Comparison of ENCODE assay signal across 33 cellular contexts in the genomic region with DNA sequence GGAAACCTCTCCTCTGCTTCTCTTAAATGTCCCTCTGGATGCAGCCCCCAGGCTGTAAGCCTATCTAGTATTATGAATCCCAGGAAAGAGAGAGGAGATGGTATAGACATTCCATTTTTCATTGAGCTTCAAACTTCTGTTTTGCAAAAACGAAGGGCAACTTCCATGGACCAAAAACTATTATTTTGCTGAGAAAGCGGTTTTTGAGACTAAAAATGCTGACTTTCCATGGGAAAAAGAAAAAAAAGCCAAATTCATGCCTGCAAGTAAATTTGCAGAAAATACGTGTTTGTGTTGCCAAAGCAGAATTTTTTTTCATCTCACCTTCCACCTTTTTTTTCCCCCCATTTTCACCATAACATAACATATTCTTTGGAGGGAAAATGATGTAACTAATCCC.
"Had no signal": no experiment of that assay in that cellular context is flagged by ENCODE, and none has a peak within 500 bp of the region (broad histone marks: within the 10 kb centered on the region; RNA-seq: fewer than 3 reads in every experiment).

No MANE protein-coding gene starts in this region.

- DNase-seq: activated B cell treated with CpG ODN at 0.5 μM for 24 hours; activated CD4-positive, alpha-beta memory T cell treated with anti-CD3 and anti-CD28 coated beads for 36 hours; activated CD4-positive, alpha-beta T cell treated with anti-CD3 and anti-CD28 coated beads for 4 hours; activated CD4-positive, alpha-beta T cell treated with anti-CD3 and anti-CD28 coated beads, Interleukin-2, amount 10 ng/mL, durations not matched to agents 24 days and 14 days; activated CD4-positive, alpha-beta T cell treated with anti-CD3 and anti-CD28 coated beads, Interleukin-2, amount 50 U/mL, for 1 hour; activated CD4-positive, alpha-beta T cell treated with anti-CD3 and anti-CD28 coated beads, Interleukin-2, amount 50 U/mL, for 4 hours; activated CD4-positive, CD25-positive, alpha-beta regulatory T cell treated with anti-CD3 and anti-CD28 coated beads, Interleukin-2, amount 50 U/mL, for 72 hours; activated CD8-positive, alpha-beta memory T cell treated with anti-CD3 and anti-CD28 coated beads, Interleukin-2, amount 50 U/mL, for 4 hours; activated CD8-positive, alpha-beta T cell treated with anti-CD3 and anti-CD28 coated beads for 36 hours; activated effector memory CD4-positive, alpha-beta T cell treated with anti-CD3 and anti-CD28 coated beads, Interleukin-2, amount 50 U/mL, for 16 hours; activated gamma-delta T cell treated with Interleukin-2 at 50 U/mL for 16 hours; activated naive CD4-positive, alpha-beta T cell; activated naive CD4-positive, alpha-beta T cell treated with anti-CD3 and anti-CD28 coated beads for 36 hours; activated naive CD4-positive, alpha-beta T cell treated with anti-CD3 and anti-CD28 coated beads, Interleukin-2, amount 50 U/mL, for 16 hours; activated naive CD8-positive, alpha-beta T cell treated with anti-CD3 and anti-CD28 coated beads for 36 hours; activated T-cell treated with anti-CD3 and anti-CD28 coated beads for 4 hours; activated T-cell treated with anti-CD3 and anti-CD28 coated beads, Interleukin-2, amount 50 U/mL, for 1 hour; activated T-cell treated with anti-CD3 and anti-CD28 coated beads, Interleukin-2, amount 50 U/mL, for 4 hours; activated T-cell treated with anti-CD3 and anti-CD28 coated beads, Interleukin-2, amount 50 U/mL, for 72 hours; adrenal gland; amniotic stem cell; aorta; body of pancreas; brain microvascular endothelial cell; central memory CD4-positive, alpha-beta T cell; T-helper 2 cell; T-helper 9 cell had no signal

- H3K27ac ChIP-seq: adrenal gland, body of pancreas, brain microvascular endothelial cell, breast epithelium, VCaP had no signal

- H3K9me3 ChIP-seq: adrenal gland, body of pancreas had no signal

- ATAC-seq: activated CD8-positive, alpha-beta T cell treated with anti-CD3 and anti-CD28 coated beads for 36 hours; activated naive CD4-positive, alpha-beta T cell treated with anti-CD3 and anti-CD28 coated beads, Interleukin-2, amount 50 U/mL, for 72 hours; activated T-cell treated with anti-CD3 and anti-CD28 coated beads, Interleukin-2, amount 50 U/mL, for 4 hours; activated T-cell treated with anti-CD3 and anti-CD28 coated beads, Interleukin-2, amount 50 U/mL, for 72 hours; activated T-helper 17 cell treated with anti-CD3 and anti-CD28 coated beads, Interleukin-2, amount 50 U/mL, for 72 hours; body of pancreas had no signal

- H3K4me3 ChIP-seq: adrenal gland, body of pancreas, breast epithelium had no signal

- H3K27me3 ChIP-seq: adrenal gland, body of pancreas, brain microvascular endothelial cell, breast epithelium had no signal

- H3K4me1 ChIP-seq: adrenal gland, body of pancreas, breast epithelium had no signal

- H3K36me3 ChIP-seq: adrenal gland, brain microvascular endothelial cell, breast epithelium had no signal

- FAIRE-seq: astrocyte, TTC549 had no signal
